In genomic region chr19:19399733-19400438, GRCh38 we compare ENCODE assay signal across 14 cellular contexts. TPM values are rescaled to one million over a fixed set of nuclear protein-coding genes. Genes with fewer than 3 reads are reported as not detected.
DNase-seq lines count a peak whose midpoint lies in the region; ATAC-seq, FAIRE-seq and TF ChIP-seq lines count a peak whose summit lies in the region.
"Had no signal": no experiment of that assay in that cellular context is flagged by ENCODE, and none has a peak within 500 bp of the region (broad histone marks: within the 10 kb centered on the region; RNA-seq: fewer than 3 reads in every experiment).

No MANE protein-coding gene starts in this region.

- intact Hi-C loops in naive thymus-derived CD4-positive, alpha-beta T cell (cut with micrococcal nuclease) = loop anchor here in 1 of 2 donors (10.0 kb wide), 1 partner anchor 205 kb away; no protein-coding TSS in a partner anchor

- peaks cover 5% of the 10 kb centered on the region for H3K4me1 ChIP-seq in CD4-positive, CD25-positive, alpha-beta regulatory T cell (ENCODE audit: control insufficient read depth, insufficient read depth, low read length, poor library complexity, severe bottlenecking)
- H3K4me1 ChIP-seq in astrocyte (ENCODE audit: insufficient read depth, low read length) (peaks cover 20% of the 10 kb centered on the region), suprapubic skin (peaks cover 39% of the 10 kb centered on the region)
- peaks cover 2 to 6% of the 10 kb centered on the region in 2 donors for H3K4me1 ChIP-seq in naive thymus-derived CD4-positive, alpha-beta T cell (ENCODE audit: control insufficient read depth in 2 of 2, insufficient read depth in 2 of 2, low read length in 2 of 2)

- no peak for FAIRE-seq in astrocyte (lab: Jason Lieb, UNC)
- FAIRE-seq: TTC549 had no signal

- H3K27me3 ChIP-seq in CD4-positive, CD25-positive, alpha-beta regulatory T cell (ENCODE audit: control insufficient read depth, insufficient read depth, low read length) = no peaks in the 10 kb centered on the region
- H3K27me3 ChIP-seq in astrocyte (ENCODE audit: insufficient read depth, low read length) = no peaks in the 10 kb centered on the region
- H3K27me3 ChIP-seq in naive thymus-derived CD4-positive, alpha-beta T cell (ENCODE audit: control insufficient read depth in 2 of 2, insufficient read depth in 2 of 2, low read length in 2 of 2) = no peaks in the 10 kb centered on the region
- no peaks in the 10 kb centered on the region for H3K27me3 ChIP-seq in suprapubic skin
- H3K27me3 ChIP-seq: colonic mucosa, upper lobe of left lung had no signal

- H3K36me3 ChIP-seq in CD4-positive, CD25-positive, alpha-beta regulatory T cell (ENCODE audit: control insufficient read depth, insufficient read depth, low read length) = no peaks in the 10 kb centered on the region
- H3K36me3 ChIP-seq in astrocyte (ENCODE audit: insufficient read depth, low read length) = no peaks in the 10 kb centered on the region
- no peaks in the 10 kb centered on the region for H3K36me3 ChIP-seq in naive thymus-derived CD4-positive, alpha-beta T cell (ENCODE audit: control insufficient read depth in 2 of 3, insufficient read depth in 3 of 3, low read length in 3 of 3)
- no peaks in the 10 kb centered on the region for H3K36me3 ChIP-seq in suprapubic skin
- H3K36me3 ChIP-seq: colonic mucosa, upper lobe of left lung had no signal

- no peak for TF ChIP-seq EP300 in suprapubic skin (IDR thresholded peaks at IDR 0.05)

- H3K9me3 ChIP-seq in CD4-positive, CD25-positive, alpha-beta regulatory T cell (ENCODE audit: control insufficient read depth in 2 of 2, low read length in 2 of 2) = no peaks in the 10 kb centered on the region
- H3K9me3 ChIP-seq in astrocyte (ENCODE audit: insufficient read depth, low read depth, low read length) = no peaks in the 10 kb centered on the region
- no peaks in the 10 kb centered on the region for H3K9me3 ChIP-seq in naive thymus-derived CD4-positive, alpha-beta T cell (ENCODE audit: control insufficient read depth in 2 of 3, low read length in 3 of 3)
- no peaks in the 10 kb centered on the region for H3K9me3 ChIP-seq in suprapubic skin
- H3K9me3 ChIP-seq: colonic mucosa, upper lobe of left lung had no signal

- no peak for ATAC-seq in CD4-positive, CD25-positive, alpha-beta regulatory T cell (ENCODE audit: low read depth in 2 of 2)
- no peak for ATAC-seq in naive thymus-derived CD4-positive, alpha-beta T cell
- no peak for ATAC-seq in effector memory CD8-positive, alpha-beta T cell (replicated peaks)
- no peak for ATAC-seq in HG03135 (IDR thresholded peaks at IDR 0.05; ENCODE audit: unreplicated experiment)

- H3K27ac Mint-ChIP-seq in CD4-positive, CD25-positive, alpha-beta regulatory T cell = peak overlapping the region; percentile 53 to 74 (median 62)
- H3K27ac Mint-ChIP-seq in HFFc6 (peak overlapping the region; percentile 82), astrocyte (ENCODE audit: unreplicated experiment) (peak overlapping the region; percentile 30)
- peak overlapping the region in 6 of 9 donors; percentile 32 to 77 (median 50) for H3K27ac Mint-ChIP-seq in naive thymus-derived CD4-positive, alpha-beta T cell
- H3K27ac Mint-ChIP-seq in effector memory CD8-positive, alpha-beta T cell = peak overlapping the region in 1 of 2 donors; percentile 27
- H3K27ac Mint-ChIP-seq: activated T-helper 2 cell treated with anti-CD3 and anti-CD28 coated beads, Interferon-gamma antibody, Interleukin-2, Interleukin-4, amounts not matched to agents 10 μg/mL and 5 μg/mL and 100 μg/mL, durations not matched to agents 14 hours and 24 hours and 36 hours had no signal

- no peak overlapping the region for H3K27ac ChIP-seq in CD4-positive, CD25-positive, alpha-beta regulatory T cell (ENCODE audit: insufficient read depth, low read length, poor library complexity, severe bottlenecking)
- H3K27ac ChIP-seq in astrocyte (ENCODE audit: low read depth, low read length) (peak overlapping the region; percentile 6), suprapubic skin (no peak overlapping the region)
- H3K27ac ChIP-seq in naive thymus-derived CD4-positive, alpha-beta T cell (ENCODE audit: low read depth, low read length) = no peak overlapping the region
- H3K27ac ChIP-seq: colonic mucosa had no signal

- H3K79me2 ChIP-seq in astrocyte (ENCODE audit: insufficient read depth, low read length) = peaks cover 43% of the 10 kb centered on the region

- H3K9me3 Mint-ChIP-seq in CD4-positive, CD25-positive, alpha-beta regulatory T cell = no peaks in the 10 kb centered on the region
- no peaks in the 10 kb centered on the region for H3K9me3 Mint-ChIP-seq in HFFc6
- H3K9me3 Mint-ChIP-seq in astrocyte (ENCODE audit: unreplicated experiment) = no peaks in the 10 kb centered on the region
- no peaks in the 10 kb centered on the region for H3K9me3 Mint-ChIP-seq in naive thymus-derived CD4-positive, alpha-beta T cell
- no peaks in the 10 kb centered on the region for H3K9me3 Mint-ChIP-seq in effector memory CD8-positive, alpha-beta T cell
- H3K9me3 Mint-ChIP-seq: activated T-helper 2 cell treated with anti-CD3 and anti-CD28 coated beads, Interferon-gamma antibody, Interleukin-2, Interleukin-4, amounts not matched to agents 10 μg/mL and 5 μg/mL and 100 μg/mL, durations not matched to agents 14 hours and 24 hours and 36 hours had no signal

- H3K4me3 Mint-ChIP-seq in CD4-positive, CD25-positive, alpha-beta regulatory T cell = peak overlapping the region in 2 of 4 donors; percentile 12 to 69
- peak overlapping the region; percentile 44 for H3K4me3 Mint-ChIP-seq in HFFc6
- no peak overlapping the region for H3K4me3 Mint-ChIP-seq in astrocyte (ENCODE audit: unreplicated experiment)
- H3K4me3 Mint-ChIP-seq in naive thymus-derived CD4-positive, alpha-beta T cell = no peak overlapping the region
- peak overlapping the region in 1 of 2 donors; percentile 30 for H3K4me3 Mint-ChIP-seq in effector memory CD8-positive, alpha-beta T cell

- no peaks in the 10 kb centered on the region for H3K36me3 Mint-ChIP-seq in CD4-positive, CD25-positive, alpha-beta regulatory T cell
- H3K36me3 Mint-ChIP-seq in HFFc6 (ENCODE audit: low read depth) (no peaks in the 10 kb centered on the region), astrocyte (ENCODE audit: low read depth, unreplicated experiment) (no peaks in the 10 kb centered on the region)
- no peaks in the 10 kb centered on the region for H3K36me3 Mint-ChIP-seq in naive thymus-derived CD4-positive, alpha-beta T cell
- peaks cover 2% of the 10 kb centered on the region for H3K36me3 Mint-ChIP-seq in effector memory CD8-positive, alpha-beta T cell (ENCODE audit: insufficient read depth)

- peak overlapping the region; percentile 28 for H2AFZ ChIP-seq in astrocyte (ENCODE audit: low read depth, low read length)

- WGBS in suprapubic skin = 36% methylated on average over 9 of the region's 9 CpGs

- peaks cover 18% of the 10 kb centered on the region for H4K20me1 ChIP-seq in astrocyte (ENCODE audit: insufficient read depth, low read length)

- H3K9ac ChIP-seq in astrocyte (ENCODE audit: low read length) = peak overlapping the region; percentile 25

- no peak overlapping the region for H3K4me3 ChIP-seq in CD4-positive, CD25-positive, alpha-beta regulatory T cell (ENCODE audit: low read depth, low read length)
- no peak overlapping the region for H3K4me3 ChIP-seq in astrocyte (ENCODE audit: insufficient read depth, low read depth, low read length)
- H3K4me3 ChIP-seq in naive thymus-derived CD4-positive, alpha-beta T cell (ENCODE audit: low read length) = no peak overlapping the region
- H3K4me3 ChIP-seq in suprapubic skin = no peak overlapping the region
- H3K4me3 ChIP-seq: colonic mucosa, upper lobe of left lung had no signal

- POLR2A ChIA-PET in naive thymus-derived CD4-positive, alpha-beta T cell (lab: Charles Lee) = interaction anchor here (2.3 kb wide), 1 partner anchor 11 kb away, joined by 7 read pairs; no protein-coding TSS in a partner anchor

- no peaks in the 10 kb centered on the region for H3K27me3 Mint-ChIP-seq in CD4-positive, CD25-positive, alpha-beta regulatory T cell
- peaks cover 4% of the 10 kb centered on the region; the same call in 1 of the 2 replicates for H3K27me3 Mint-ChIP-seq in HFFc6 (ENCODE audit: insufficient read depth)
- no peaks in the 10 kb centered on the region for H3K27me3 Mint-ChIP-seq in astrocyte (ENCODE audit: low read depth, unreplicated experiment)
- no peaks in the 10 kb centered on the region for H3K27me3 Mint-ChIP-seq in naive thymus-derived CD4-positive, alpha-beta T cell
- H3K27me3 Mint-ChIP-seq in effector memory CD8-positive, alpha-beta T cell = no peaks in the 10 kb centered on the region

- no peak for DNase-seq in CD4-positive, CD25-positive, alpha-beta regulatory T cell
- DNase-seq in HFFc6 = no peak
- DNase-seq in astrocyte (ENCODE audit: low read depth) = peak; percentile 32
- no peak for DNase-seq in naive thymus-derived CD4-positive, alpha-beta T cell
- DNase-seq in suprapubic skin (ENCODE audit: low spot score in 2 of 2) = no peak
- no peak for DNase-seq in DMS153 (lab: John Stamatoyannopoulos, UW)
- DNase-seq in effector memory CD8-positive, alpha-beta T cell = no peak
- DNase-seq: colonic mucosa; NK-92 treated with Interleukin-12 subunit alpha and Interleukin-12 subunit beta, amount 100 ng/mL, for 24 hours; nucleus accumbens; upper lobe of left lung had no signal

- CTCF ChIA-PET in naive thymus-derived CD4-positive, alpha-beta T cell (lab: Charles Lee) = interaction anchor here (1.2 kb wide), 1 partner anchor 90 kb away, joined by 6 read pairs; no protein-coding TSS in a partner anchor

- TF ChIP-seq POLR2A in suprapubic skin (IDR thresholded peaks at IDR 0.05) = no peak

- H3K4me1 Mint-ChIP-seq in CD4-positive, CD25-positive, alpha-beta regulatory T cell = peaks cover 11 to 60% (median 41%) of the 10 kb centered on the region in 4 donors
- peaks cover 44% of the 10 kb centered on the region for H3K4me1 Mint-ChIP-seq in HFFc6 (ENCODE audit: low read depth)
- peaks cover 19% of the 10 kb centered on the region for H3K4me1 Mint-ChIP-seq in astrocyte (ENCODE audit: low read depth, unreplicated experiment)
- H3K4me1 Mint-ChIP-seq in naive thymus-derived CD4-positive, alpha-beta T cell = peaks cover 16 to 56% (median 51%) of the 10 kb centered on the region in 7 donors
- H3K4me1 Mint-ChIP-seq in effector memory CD8-positive, alpha-beta T cell (ENCODE audit: low read depth in 2 of 2) = peaks cover 17 to 38% of the 10 kb centered on the region in 2 donors

- H3K4me2 ChIP-seq in astrocyte (ENCODE audit: low read length) = peak overlapping the region; percentile 63

- no peak for TF ChIP-seq CTCF in HFFc6 (IDR thresholded peaks at IDR 0.05)
- TF ChIP-seq CTCF in astrocyte (IDR thresholded peaks at IDR 0.05; ENCODE audit: insufficient read depth, low read depth, low read length) = no peak
- TF ChIP-seq CTCF in suprapubic skin (IDR thresholded peaks at IDR 0.05) = no peak

RNA-seq across cellular contexts. Expression of gene GATAD2A, which starts 5.6 kb away (rescaled TPM):
- total RNA-seq in CD4-positive, CD25-positive, alpha-beta regulatory T cell = 134 TPM
- 10 to 100 TPM in 1 of 4 donors, 1 to 10 TPM in 3; 8.1 to 13.9 (median 9.7) TPM for polyA plus RNA-seq in CD4-positive, CD25-positive, alpha-beta regulatory T cell
- total RNA-seq in HFFc6 (2021; fragmentation: NEBNext Ultra II Directional; extraction: Animal tissue kit (Norgen Biotek cat#: 25700)) = 100 to 1,000 TPM; 107 to 123 (median 112) TPM
- total RNA-seq in astrocyte (143 and 163 TPM in 2 replicates), suprapubic skin (10 to 100 TPM; 83.1 to 88.8 (median 86.4) TPM)
- total RNA-seq in naive thymus-derived CD4-positive, alpha-beta T cell = 100 to 1,000 TPM in 4 of 5 experiments, 10 to 100 TPM in 1; 97.9 to 123 (median 116) TPM
- polyA plus RNA-seq in naive thymus-derived CD4-positive, alpha-beta T cell = 10 to 100 TPM; 11.3 to 25.7 TPM
